Comparison of ENCODE assay signal across 14 cellular contexts in genomic region chr11:62603771-62604170, GRCh38. TPM values are rescaled to one million over a fixed set of nuclear protein-coding genes. Genes with fewer than 3 reads are reported as not detected.
DNase-seq lines count a peak whose midpoint lies in the region; ATAC-seq and TF ChIP-seq lines count a peak whose summit lies in the region.
"Had no signal": no experiment of that assay in that cellular context is flagged by ENCODE, and none has a peak within 500 bp of the region (broad histone marks: within the 10 kb centered on the region; RNA-seq: fewer than 3 reads in every experiment).

No MANE protein-coding gene starts in this region.

- no peak overlapping the region for H3K4me2 ChIP-seq in mammary epithelial cell (ENCODE audit: insufficient read depth, low read depth, low read length)

- no peaks in the 10 kb centered on the region for H3K9me3 Mint-ChIP-seq in MCF 10A (ENCODE audit: unreplicated experiment)
- no peaks in the 10 kb centered on the region for H3K9me3 Mint-ChIP-seq in immature natural killer cell
- no peaks in the 10 kb centered on the region for H3K9me3 Mint-ChIP-seq in type B pancreatic cell

- H4K20me1 ChIP-seq in mammary epithelial cell (ENCODE audit: insufficient read depth, low read length), result no peaks in the 10 kb centered on the region

- H3K36me3 ChIP-seq in mammary epithelial cell (ENCODE audit: insufficient read depth, low read length), result peaks cover 5% of the 10 kb centered on the region

- H3K27me3 Mint-ChIP-seq in MCF 10A (ENCODE audit: insufficient read depth, unreplicated experiment) (no peaks in the 10 kb centered on the region), T-helper 17 cell (no peaks in the 10 kb centered on the region), immature natural killer cell (ENCODE audit: low read depth in 3 of 3) (peaks cover 10% of the 10 kb centered on the region in 3 donors), type B pancreatic cell (peaks cover 3% of the 10 kb centered on the region)

- DNase-seq in MCF 10A (ENCODE audit: unreplicated experiment) (no peak), mammary epithelial cell (no peak), T-helper 17 cell (no peak), immature natural killer cell (no peak), type B pancreatic cell (ENCODE audit: extremely low spot score, unreplicated experiment) (no peak), COLO829 (ENCODE audit: low spot score) (no peak), NCI-H82 treated with DMSO at 0.1 percent for 48 hours (lab: John Stamatoyannopoulos, UW; ENCODE audit: unreplicated experiment) (no peak)
- DNase-seq: adrenal gland, GDM1, NCI-H1092 treated with DMSO at 0.1 percent for 48 hours, NCI-H510A, retina had no signal

- TF ChIP-seq CTCF in MCF 10A (IDR thresholded peaks at IDR 0.05; ENCODE audit: unreplicated experiment) (no peak), mammary epithelial cell (conservative IDR thresholded peaks at IDR 0.05 in 1 of 2, IDR thresholded peaks at IDR 0.05 in 1 of 2; ENCODE audit: extremely low read depth in 1 of 2, insufficient read depth in 1 of 2, low read depth in 1 of 2, low read length in 2 of 2) (no peak), type B pancreatic cell (conservative IDR thresholded peaks at IDR 0.05) (no peak)

- H3K27me3 ChIP-seq in mammary epithelial cell (ENCODE audit: insufficient read depth, low read length), result no peaks in the 10 kb centered on the region
- H3K27me3 ChIP-seq: adrenal gland, heart left ventricle had no signal

- no peak overlapping the region for H3K27ac Mint-ChIP-seq in MCF 10A (ENCODE audit: low read depth, unreplicated experiment)
- H3K27ac Mint-ChIP-seq in T-helper 17 cell, result peak overlapping the region; percentile 98
- H3K27ac Mint-ChIP-seq in immature natural killer cell, result peak overlapping the region in 5 of 6 donors; percentile 4 to 73 (median 49)
- H3K27ac Mint-ChIP-seq in type B pancreatic cell, result peak overlapping the region; percentile 80

- H3K4me3 Mint-ChIP-seq in MCF 10A (ENCODE audit: unreplicated experiment) (peak overlapping the region; percentile 28), T-helper 17 cell (peak overlapping the region; percentile 85), immature natural killer cell (peak overlapping the region in 4 of 5 donors; percentile 64 to 82 (median 80)), type B pancreatic cell (peak overlapping the region; percentile 87)

- BruUV-seq in MCF 10A (replicated peaks; lab: Mats Ljungman, UMichigan), result no TSS peak
- no TSS peak for BruUV-seq in mammary epithelial cell (replicated peaks; lab: Mats Ljungman, UMichigan)

- POLR2A ChIA-PET in MCF 10A (lab: Yijun Ruan, JAX), result interaction anchor here (0.6 to 5.2 kb wide), 4 partner anchors 12 to 51 kb away, joined by 3 to 152 read pairs (median 8); partner anchors contain the start of gene TUT1

- no peak for ATAC-seq in T-helper 17 cell
- ATAC-seq: heart left ventricle had no signal

- H3K4me1 Mint-ChIP-seq in MCF 10A (ENCODE audit: insufficient read depth, unreplicated experiment), result peaks cover 31% of the 10 kb centered on the region
- peaks cover 38% of the 10 kb centered on the region for H3K4me1 Mint-ChIP-seq in T-helper 17 cell
- peaks cover 41 to 44% of the 10 kb centered on the region in 2 donors for H3K4me1 Mint-ChIP-seq in immature natural killer cell
- H3K4me1 Mint-ChIP-seq in type B pancreatic cell (ENCODE audit: unreplicated experiment), result peaks cover 55% of the 10 kb centered on the region

- WGBS in mammary epithelial cell (ENCODE audit: low coverage, missing lambda C conversion rate), result 100% methylated on average over 7 of the region's 7 CpGs

- H2AFZ ChIP-seq in mammary epithelial cell (ENCODE audit: low read depth, low read length), result no peak overlapping the region

- H3K4me1 ChIP-seq in mammary epithelial cell (ENCODE audit: insufficient read depth, low read length), result peaks cover 22% of the 10 kb centered on the region

- CTCF ChIA-PET in MCF 10A (lab: Yijun Ruan, JAX), result interaction anchor here (0.5 to 2.1 kb wide), 8 partner anchors 8 to 1747 kb away, joined by 3 to 7 read pairs (median 3); partner anchors contain the start of genes LBHD1 and ROM1
- CTCF ChIA-PET in mammary epithelial cell (lab: Charles Lee; ENCODE audit: low non-redundant PET), result no interaction called here

- dilution Hi-C loops in mammary epithelial cell (cut with HindIII; ENCODE audit: low sequenced_read_pairs), result no loop called here

- no peak overlapping the region for H3K27ac ChIP-seq in mammary epithelial cell (ENCODE audit: insufficient read depth, low read depth, low read length)
- H3K27ac ChIP-seq: C4-2B had no signal

- intact Hi-C loops in MCF 10A (cut with micrococcal nuclease) (no loop called here), mammary epithelial cell (cut with micrococcal nuclease) (loop anchor here (5.0 kb wide), 2 partner anchors 181 to 239 kb away; no protein-coding TSS in a partner anchor)

- H3K36me3 Mint-ChIP-seq in MCF 10A (ENCODE audit: insufficient read depth, unreplicated experiment) (peaks cover 66% of the 10 kb centered on the region), T-helper 17 cell (ENCODE audit: low read depth) (peaks cover 7% of the 10 kb centered on the region), immature natural killer cell (peaks cover 9 to 38% (median 36%) of the 10 kb centered on the region in 3 donors), type B pancreatic cell (peaks cover 18% of the 10 kb centered on the region)

- H3K79me2 ChIP-seq in mammary epithelial cell (ENCODE audit: insufficient read depth, low read length), result peaks cover 27% of the 10 kb centered on the region

- in situ Hi-C loops in mammary epithelial cell (cut with MboI; ENCODE audit: low sequenced_read_pairs in 2 of 2), result no loop called here

- H3K9ac ChIP-seq in mammary epithelial cell (ENCODE audit: insufficient read depth, low read length), result no peak overlapping the region

- no peak overlapping the region for H3K4me3 ChIP-seq in mammary epithelial cell (replicated peaks in 1 of 3; ENCODE audit: insufficient read depth in 1 of 3, low read depth in 2 of 3, low read length in 3 of 3)

- H3K9me3 ChIP-seq in mammary epithelial cell (replicated peaks; ENCODE audit: insufficient read depth, low read length), result no peaks in the 10 kb centered on the region
- H3K9me3 ChIP-seq in T-helper 17 cell (ENCODE audit: control insufficient read depth, low read length, poor library complexity, severe bottlenecking), result no peaks in the 10 kb centered on the region
- H3K9me3 ChIP-seq: adrenal gland, heart left ventricle had no signal

RNA-seq across cellular contexts. Expression of gene MTA2, which starts 2.1 kb away (rescaled TPM):
- total RNA-seq in MCF 10A (2022), result 139 and 176 TPM in 2 replicates
- 100 to 1,000 TPM; 157 to 169 TPM for total RNA-seq in mammary epithelial cell
- polyA plus RNA-seq in mammary epithelial cell, result 39.3 TPM
- polyA minus RNA-seq in mammary epithelial cell, result 227 TPM
- total RNA-seq in T-helper 17 cell, result 100 to 1,000 TPM; 140 to 175 TPM
- polyA plus RNA-seq in immature natural killer cell, result 10 to 100 TPM in 2 of 3 donors, 1 to 10 TPM in 1; 9.7 to 48.4 (median 22.4) TPM
- 148 and 152 TPM in 2 replicates for total RNA-seq in type B pancreatic cell (ENCODE audit: low replicate concordance)

RNA-seq across cellular contexts. Expression of gene EML3, which starts 8.8 kb away (rescaled TPM):
- 33.9 and 43.7 TPM in 2 replicates for total RNA-seq in MCF 10A (2022)
- total RNA-seq in mammary epithelial cell, result 10 to 100 TPM; 21.0 to 46.6 TPM
- polyA plus RNA-seq in mammary epithelial cell, result 20.7 TPM
- polyA minus RNA-seq in mammary epithelial cell, result 25.2 TPM
- 100 to 1,000 TPM; 169 to 174 TPM for total RNA-seq in T-helper 17 cell
- 10 to 100 TPM; 15.9 to 25.8 (median 17.9) TPM for polyA plus RNA-seq in immature natural killer cell
- total RNA-seq in type B pancreatic cell (ENCODE audit: low replicate concordance), result 46.0 and 76.0 TPM in 2 replicates

RNA-seq across cellular contexts. Expression of gene ROM1, which starts 9.3 kb away (rescaled TPM):
- total RNA-seq in MCF 10A (2022) (2.5 and 2.9 TPM in 2 replicates), mammary epithelial cell (1 to 10 TPM; 2.3 TPM), T-helper 17 cell (1 to 10 TPM in 1 of 2 donors, under 1 TPM in 1; 0.94 to 1.2 TPM), type B pancreatic cell (ENCODE audit: low replicate concordance) (1.4 and 1.8 TPM in 2 replicates)
- polyA plus RNA-seq in mammary epithelial cell (2.1 TPM), immature natural killer cell (1 to 10 TPM in 2 of 3 donors, under 1 TPM in 1; 0.17 to 2.1 (median 1.6) TPM)
- not detected for polyA minus RNA-seq in mammary epithelial cell

RNA-seq across cellular contexts. Expression of gene TUT1, which starts 12.4 kb away (rescaled TPM):
- 26.0 and 28.3 TPM in 2 replicates for total RNA-seq in MCF 10A (2022)
- 10 to 100 TPM in 1 of 2 donors, 1 to 10 TPM in 1; 7.8 to 18.5 TPM for total RNA-seq in mammary epithelial cell
- 12.2 TPM for polyA plus RNA-seq in mammary epithelial cell
- 11.7 TPM for polyA minus RNA-seq in mammary epithelial cell
- total RNA-seq in T-helper 17 cell, result 10 to 100 TPM; 20.9 to 23.2 TPM
- 10 to 100 TPM in 2 of 3 donors, 1 to 10 TPM in 1; 7.3 to 16.2 (median 12.5) TPM for polyA plus RNA-seq in immature natural killer cell
- 15.0 and 22.1 TPM in 2 replicates for total RNA-seq in type B pancreatic cell (ENCODE audit: low replicate concordance)

RNA-seq across cellular contexts. Expression of gene B3GAT3, which starts 18.0 kb away (rescaled TPM):
- total RNA-seq in MCF 10A (2022) (40.1 and 42.4 TPM in 2 replicates), mammary epithelial cell (10 to 100 TPM; 37.8 to 42.0 TPM), T-helper 17 cell (10 to 100 TPM; 53.0 to 57.2 TPM), type B pancreatic cell (ENCODE audit: low replicate concordance) (43.4 and 50.0 TPM in 2 replicates)
- polyA plus RNA-seq in mammary epithelial cell (29.4 TPM), immature natural killer cell (10 to 100 TPM; 35.5 to 54.1 (median 49.7) TPM)
- polyA minus RNA-seq in mammary epithelial cell, result 14.2 TPM

Comparison
In these comparisons a context has a peak if more than half of its experiments do, and no peak if none do; other contexts are left out.
1. H3K4me3 Mint-ChIP-seq: peak in every context shown above with its lines; median percentile 87 in type B pancreatic cell; 85 in T-helper 17 cell; 80 in immature natural killer cell; 28 in MCF 10A.